In genomic region chr14:61076531-61076930, GRCh38 we compare ENCODE assay signal across 17 cellular contexts.
A peak's percentile ranks its signal among the peaks of the same experiment; 100 is the strongest.
DNase-seq lines count a peak whose midpoint lies in the region; ATAC-seq and TF ChIP-seq lines count a peak whose summit lies in the region.
"Had no signal": no experiment of that assay in that cellular context is flagged by ENCODE, and none has a peak within 500 bp of the region (broad histone marks: within the 10 kb centered on the region; RNA-seq: fewer than 3 reads in every experiment).

No MANE protein-coding gene starts in this region.

- H3K36me3 ChIP-seq in OCI-LY1 (ENCODE audit: insufficient read depth, low read length) = no peaks in the 10 kb centered on the region
- H3K36me3 ChIP-seq: Peyer's patch had no signal

- H3K9me3 ChIP-seq in OCI-LY1 (ENCODE audit: low read length) = no peaks in the 10 kb centered on the region
- H3K9me3 ChIP-seq: Peyer's patch had no signal

- intact Hi-C loops in Right ventricle myocardium superior (cut with DNase I) = no loop called here

- H3K27me3 ChIP-seq in OCI-LY1 (ENCODE audit: insufficient read depth, low read length) = no peaks in the 10 kb centered on the region
- H3K27me3 ChIP-seq: Peyer's patch had no signal

- peak overlapping the region; percentile 79 for H3K27ac ChIP-seq in OCI-LY1 (ENCODE audit: low read depth, low read length, poor library complexity, severe bottlenecking)
- H3K27ac ChIP-seq: Peyer's patch had no signal

- peak overlapping the region; percentile 12; the same call in 1 of the 2 replicates for H3K9ac ChIP-seq in OCI-LY1 (ENCODE audit: low read length)

- H3F3A ChIP-seq in OCI-LY1 (ENCODE audit: insufficient read depth, low read length) = no peaks in the 10 kb centered on the region; the same call in 1 of the 2 replicates

- H3K79me2 ChIP-seq in OCI-LY1 (ENCODE audit: insufficient read depth, low read length) = no peaks in the 10 kb centered on the region

- H3K4me2 ChIP-seq in OCI-LY1 (ENCODE audit: low read length) = peak overlapping the region; percentile 27

- no peaks in the 10 kb centered on the region for H3K9me2 ChIP-seq in OCI-LY1 (ENCODE audit: low read depth, low read length)

- no peak overlapping the region for H2AFZ ChIP-seq in OCI-LY1 (ENCODE audit: low read length)

- no peak for TF ChIP-seq CTCF in OCI-LY1 (IDR thresholded peaks at IDR 0.05; ENCODE audit: low read length)

- H3K4me1 ChIP-seq in OCI-LY1 (ENCODE audit: insufficient read depth, low read length, severe bottlenecking) = peaks cover 63% of the 10 kb centered on the region
- H3K4me1 ChIP-seq: Peyer's patch had no signal

- H4K20me1 ChIP-seq in OCI-LY1 (ENCODE audit: insufficient read depth, low read length) = no peaks in the 10 kb centered on the region

- DNase-seq in AG08395 (ENCODE audit: low spot score) = peak; percentile 31
- peak; percentile 17 for DNase-seq in HCEC 1CT
- DNase-seq in fibroblast of gingiva (ENCODE audit: low read depth) = peak; percentile 23
- DNase-seq in Right ventricle myocardium superior = no peak
- no peak for DNase-seq in activated CD8-positive, alpha-beta memory T cell treated with anti-CD3 and anti-CD28 coated beads, Interleukin-2, amount 50 U/mL, for 4 hours
- DNase-seq: ACHN; activated naive CD4-positive, alpha-beta T cell treated with Interleukin-2 at 50 U/mL for 16 hours; COR-L47; effector CD8-positive, alpha-beta T cell; immature natural killer cell; MV-4-11; Peyer's patch; stimulated activated CD4-positive, alpha-beta T cell treated with anti-CD3 and anti-CD28 coated beads, Interleukin-1b, Interleukin-23, amount 100 ng/mL, for 48 hours; T-helper 1 cell had no signal

- ATAC-seq in GM19397 (IDR thresholded peaks at IDR 0.05; ENCODE audit: unreplicated experiment) (no peak), HG02970 (IDR thresholded peaks at IDR 0.05; ENCODE audit: low FRiP score, unreplicated experiment) (no peak), Right ventricle myocardium superior (ENCODE audit: poor library complexity) (no peak)

- H3K4me3 ChIP-seq in OCI-LY1 (ENCODE audit: low read depth, low read length, poor library complexity, severe bottlenecking) = no peak overlapping the region
- H3K4me3 ChIP-seq: Peyer's patch had no signal

Comparison
In these comparisons a context has a peak if more than half of its experiments do, and no peak if none do; other contexts are left out.
1. DNase-seq: peak in AG08395 (single experiment), HCEC 1CT (single experiment) and fibroblast of gingiva (single experiment); none in Right ventricle myocardium superior (single experiment) and activated CD8-positive, alpha-beta memory T cell treated with anti-CD3 and anti-CD28 coated beads, Interleukin-2, amount 50 U/mL, for 4 hours (single experiment).